14 cellular contexts compared by ENCODE assay signal in genomic region chr1:219550171-219550570, GRCh38.
DNase-seq lines count a peak whose midpoint lies in the region; TF ChIP-seq lines count a peak whose summit lies in the region.
"Had no signal": no experiment of that assay in that cellular context is flagged by ENCODE, and none has a peak within 500 bp of the region (broad histone marks: within the 10 kb centered on the region; RNA-seq: fewer than 3 reads in every experiment).

No MANE protein-coding gene starts in this region.

- H3K4me3 ChIP-seq in BLaER1 treated with 17β-estradiol and CSF1 and Interleukin-3, amounts not matched to agents 10 nM and 100 nM = no peak overlapping the region
- H3K4me3 ChIP-seq in vagina (no peak overlapping the region), suprapubic skin (no peak overlapping the region)
- H3K4me3 ChIP-seq: HAP-1 had no signal

- H3K27me3 Mint-ChIP-seq in nephron (ENCODE audit: low read depth) = no peaks in the 10 kb centered on the region
- peaks cover 4% of the 10 kb centered on the region for H3K27me3 Mint-ChIP-seq in activated T-helper 2 cell treated with anti-CD3 and anti-CD28 coated beads, Interferon-gamma antibody, Interleukin-2, Interleukin-4, amounts not matched to agents 10 μg/mL and 5 μg/mL and 100 μg/mL, durations not matched to agents 14 hours and 24 hours and 36 hours (ENCODE audit: low read depth)
- H3K27me3 Mint-ChIP-seq: CD4-positive, CD25-positive, alpha-beta regulatory T cell; CD8-positive, alpha-beta memory T cell had no signal

- no peak overlapping the region for H3K9ac ChIP-seq in BLaER1 treated with 17β-estradiol and CSF1 and Interleukin-3, amounts not matched to agents 10 nM and 100 nM

- H3K4me2 ChIP-seq in BLaER1 treated with 17β-estradiol and CSF1 and Interleukin-3, amounts not matched to agents 10 nM and 100 nM = peak overlapping the region in 6 of 11 experiments; percentile 23 to 67 (median 48); a peak in 6 of 22 replicates

- H3K4me3 Mint-ChIP-seq in nephron = no peak overlapping the region
- no peak overlapping the region for H3K4me3 Mint-ChIP-seq in activated T-helper 2 cell treated with anti-CD3 and anti-CD28 coated beads, Interferon-gamma antibody, Interleukin-2, Interleukin-4, amounts not matched to agents 10 μg/mL and 5 μg/mL and 100 μg/mL, durations not matched to agents 14 hours and 24 hours and 36 hours (ENCODE audit: low read depth)
- H3K4me3 Mint-ChIP-seq: CD4-positive, CD25-positive, alpha-beta regulatory T cell; CD8-positive, alpha-beta memory T cell had no signal

- H3K36me3 ChIP-seq in BLaER1 treated with 17β-estradiol and CSF1 and Interleukin-3, amounts not matched to agents 10 nM and 100 nM = no peaks in the 10 kb centered on the region
- H3K36me3 ChIP-seq in vagina = no peaks in the 10 kb centered on the region
- H3K36me3 ChIP-seq in suprapubic skin = no peaks in the 10 kb centered on the region
- H3K36me3 ChIP-seq: HAP-1 had no signal

- H3K27ac ChIP-seq in BLaER1 treated with 17β-estradiol and CSF1 and Interleukin-3, amounts not matched to agents 10 nM and 100 nM = no peak overlapping the region
- H3K27ac ChIP-seq in vagina (peak overlapping the region; percentile 56), suprapubic skin (no peak overlapping the region)

- WGBS in suprapubic skin = 50% methylated on average over 2 of the region's 2 CpGs

- TF ChIP-seq EP300 in suprapubic skin (IDR thresholded peaks at IDR 0.05) = no peak

- no peaks in the 10 kb centered on the region for H3K27me3 ChIP-seq in BLaER1 treated with 17β-estradiol and CSF1 and Interleukin-3, amounts not matched to agents 10 nM and 100 nM
- no peaks in the 10 kb centered on the region for H3K27me3 ChIP-seq in vagina
- H3K27me3 ChIP-seq in suprapubic skin = no peaks in the 10 kb centered on the region

- DNase-seq in fibroblast of peridontal ligament (ENCODE audit: extremely low read depth) (peak; percentile 51), vagina (ENCODE audit: extremely low spot score in 2 of 2) (no peak), suprapubic skin (ENCODE audit: low spot score in 2 of 2) (no peak), SKM-1 treated with dmso at 0.1 percent for 144 hours (lab: John Stamatoyannopoulos, UW; ENCODE audit: unreplicated experiment) (no peak), HuH-7 (ENCODE audit: low spot score) (no peak)
- no peak for DNase-seq in activated T-helper 2 cell treated with anti-CD3 and anti-CD28 coated beads, Interferon-gamma antibody, Interleukin-2, Interleukin-4, amounts not matched to agents 10 μg/mL and 5 μg/mL and 100 μg/mL, durations not matched to agents 14 hours and 24 hours and 36 hours (ENCODE audit: low spot score)
- DNase-seq: 8988T; C1 segment of cervical spinal cord; CD4-positive, CD25-positive, alpha-beta regulatory T cell; CD8-positive, alpha-beta memory T cell; COR-L47 had no signal

- peaks cover 9% of the 10 kb centered on the region for H3K9me3 Mint-ChIP-seq in nephron
- H3K9me3 Mint-ChIP-seq in activated T-helper 2 cell treated with anti-CD3 and anti-CD28 coated beads, Interferon-gamma antibody, Interleukin-2, Interleukin-4, amounts not matched to agents 10 μg/mL and 5 μg/mL and 100 μg/mL, durations not matched to agents 14 hours and 24 hours and 36 hours = no peaks in the 10 kb centered on the region

- H3K9me3 ChIP-seq in BLaER1 treated with 17β-estradiol and CSF1 and Interleukin-3, amounts not matched to agents 10 nM and 100 nM (replicated peaks in 1 of 11) = peaks cover 0 to 14% (median 0%) of the 10 kb centered on the region in 11 experiments; a peak in 4 of 22 replicates
- H3K9me3 ChIP-seq in vagina (no peaks in the 10 kb centered on the region), suprapubic skin (no peaks in the 10 kb centered on the region)
- H3K9me3 ChIP-seq: HAP-1 had no signal

- H3K4me1 ChIP-seq in BLaER1 treated with 17β-estradiol and CSF1 and Interleukin-3, amounts not matched to agents 10 nM and 100 nM = peaks cover 0 to 19% (median 13%) of the 10 kb centered on the region in 10 experiments; a peak in 12 of 20 replicates
- H3K4me1 ChIP-seq in vagina (peaks cover 18% of the 10 kb centered on the region), suprapubic skin (peaks cover 1% of the 10 kb centered on the region)

- H3K27ac Mint-ChIP-seq in nephron = peak overlapping the region in 2 of 3 experiments; percentile 42 to 89
- no peak overlapping the region for H3K27ac Mint-ChIP-seq in activated T-helper 2 cell treated with anti-CD3 and anti-CD28 coated beads, Interferon-gamma antibody, Interleukin-2, Interleukin-4, amounts not matched to agents 10 μg/mL and 5 μg/mL and 100 μg/mL, durations not matched to agents 14 hours and 24 hours and 36 hours
- H3K27ac Mint-ChIP-seq: CD4-positive, CD25-positive, alpha-beta regulatory T cell; CD8-positive, alpha-beta memory T cell had no signal

- TF ChIP-seq CTCF in nephron (IDR thresholded peaks at IDR 0.05; ENCODE audit: unreplicated experiment in 3 of 3) (no peak), vagina (IDR thresholded peaks at IDR 0.05) (no peak), suprapubic skin (IDR thresholded peaks at IDR 0.05) (no peak)

- intact Hi-C loops in vagina (cut with DNase I) = no loop called here
- intact Hi-C loops in activated T-helper 2 cell treated with anti-CD3 and anti-CD28 coated beads, Interferon-gamma antibody, Interleukin-2, Interleukin-4, amounts not matched to agents 10 μg/mL and 5 μg/mL and 100 μg/mL, durations not matched to agents 14 hours and 24 hours and 36 hours (cut with micrococcal nuclease) = no loop called here

- TF ChIP-seq POLR2A in vagina (IDR thresholded peaks at IDR 0.05) = no peak
- no peak for TF ChIP-seq POLR2A in suprapubic skin (IDR thresholded peaks at IDR 0.05)

- no peaks in the 10 kb centered on the region for H3K36me3 Mint-ChIP-seq in nephron (ENCODE audit: low read depth)
- no peaks in the 10 kb centered on the region for H3K36me3 Mint-ChIP-seq in activated T-helper 2 cell treated with anti-CD3 and anti-CD28 coated beads, Interferon-gamma antibody, Interleukin-2, Interleukin-4, amounts not matched to agents 10 μg/mL and 5 μg/mL and 100 μg/mL, durations not matched to agents 14 hours and 24 hours and 36 hours (ENCODE audit: low read depth)
- H3K36me3 Mint-ChIP-seq: CD4-positive, CD25-positive, alpha-beta regulatory T cell; CD8-positive, alpha-beta memory T cell had no signal

- H3K4me1 Mint-ChIP-seq in nephron = peaks cover 39% of the 10 kb centered on the region
- H3K4me1 Mint-ChIP-seq in activated T-helper 2 cell treated with anti-CD3 and anti-CD28 coated beads, Interferon-gamma antibody, Interleukin-2, Interleukin-4, amounts not matched to agents 10 μg/mL and 5 μg/mL and 100 μg/mL, durations not matched to agents 14 hours and 24 hours and 36 hours (ENCODE audit: low read depth) = no peaks in the 10 kb centered on the region
- H3K4me1 Mint-ChIP-seq: CD4-positive, CD25-positive, alpha-beta regulatory T cell; CD8-positive, alpha-beta memory T cell had no signal

- no peaks in the 10 kb centered on the region for H4K20me1 ChIP-seq in BLaER1 treated with 17β-estradiol and CSF1 and Interleukin-3, amounts not matched to agents 10 nM and 100 nM
